Comparison of ENCODE assay signal across 10 cellular contexts in the genomic region with DNA sequence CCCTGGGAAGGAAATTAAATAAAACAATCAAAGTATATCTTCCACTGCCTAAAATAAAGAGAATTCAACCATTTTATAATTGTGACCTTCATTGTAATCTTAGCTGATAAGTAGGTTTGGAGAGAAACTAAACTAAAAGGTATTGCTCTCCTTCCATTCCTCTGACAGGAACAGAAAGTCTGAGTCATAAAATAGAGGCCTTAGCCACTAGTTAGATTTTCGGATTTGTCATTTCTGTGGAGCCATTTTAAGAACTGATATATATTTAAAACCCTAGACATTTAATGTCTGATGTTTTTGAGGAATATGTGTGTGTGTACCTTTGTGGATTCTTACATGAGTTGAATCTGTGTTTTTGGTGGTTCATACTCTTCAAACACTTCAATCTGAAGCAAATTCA. TPM values are rescaled to one million over a fixed set of nuclear protein-coding genes. Genes with fewer than 3 reads are reported as not detected.
A peak's percentile ranks its signal among the peaks of the same experiment; 100 is the strongest.
DNase-seq lines count a peak whose midpoint lies in the region; ATAC-seq, FAIRE-seq and TF ChIP-seq lines count a peak whose summit lies in the region.
"Had no signal": no experiment of that assay in that cellular context is flagged by ENCODE, and none has a peak within 500 bp of the region (broad histone marks: within the 10 kb centered on the region; RNA-seq: fewer than 3 reads in every experiment).

No MANE protein-coding gene starts in this region.

- intact Hi-C loops in sciatic nerve (cut with DNase I) = no loop called here

- H3K27ac ChIP-seq in A549 (peak overlapping the region in 1 of 2 experiments; percentile 3; a peak in 1 of 6 replicates), brain microvascular endothelial cell (peak overlapping the region; percentile 74)

- H3K4me2 ChIP-seq in A549 = peak overlapping the region; percentile 25; the same call in 1 of the 3 replicates

- FAIRE-seq in A549 (lab: Jason Lieb, UNC) = no peak

- no peak for TF ChIP-seq CTCF in A549 (IDR thresholded peaks at IDR 0.05)
- no peak for TF ChIP-seq CTCF in brain microvascular endothelial cell (IDR thresholded peaks at IDR 0.05; ENCODE audit: low read depth, low read length, missing control alignments)

- WGBS in A549 (ENCODE audit: missing lambda C conversion rate) = 30% methylated on average over 1 of the region's 1 CpG

- H3K9me3 ChIP-seq in A549 = no peaks in the 10 kb centered on the region

- H3K36me3 ChIP-seq in brain microvascular endothelial cell (replicated peaks) = no peaks in the 10 kb centered on the region

- DNase-seq in A549 (ENCODE audit: low read depth in 1 of 2, low spot score in 1 of 2) = no peak
- no peak for DNase-seq in brain microvascular endothelial cell
- DNase-seq in HT-29 (ENCODE audit: low spot score) = no peak
- DNase-seq in SIG-M5 (lab: John Stamatoyannopoulos, UW) = no peak
- DNase-seq in amygdala (lab: John Stamatoyannopoulos, UW) = no peak
- DNase-seq in sciatic nerve (ENCODE audit: low spot score) = no peak
- DNase-seq: DND-41 had no signal

- no peaks in the 10 kb centered on the region for H3K27me3 ChIP-seq in brain microvascular endothelial cell (replicated peaks)

- POLR2A ChIA-PET in A549 (lab: Yijun Ruan, JAX) = interaction anchor here (1.2 to 1.5 kb wide), 2 partner anchors 32 to 144 kb away, joined by 4 to 13 read pairs; partner anchors contain the start of gene ZFAND5

- TF ChIP-seq RAD21 in A549 (conservative IDR thresholded peaks at IDR 0.05 in 1 of 2, IDR thresholded peaks at IDR 0.05 in 1 of 2) = no peak

- CTCF ChIA-PET in A549 (lab: Yijun Ruan, JAX) = interaction anchor here (1.1 to 1.3 kb wide), 2 partner anchors 16 to 83 kb away, joined by 4 read pairs; no protein-coding TSS in a partner anchor

- TF ChIP-seq EP300 in A549 (IDR thresholded peaks at IDR 0.05) = no peak

- ATAC-seq in A549 (no peak), GM19397 (IDR thresholded peaks at IDR 0.05; ENCODE audit: unreplicated experiment) (peak; percentile 70), HG03280 (IDR thresholded peaks at IDR 0.05; ENCODE audit: unreplicated experiment) (peak; percentile 90), sciatic nerve (no peak)

- H3K4me3 ChIP-seq in A549 (no peak overlapping the region), brain microvascular endothelial cell (ENCODE audit: low read depth, low read length) (no peak overlapping the region)
- H3K4me3 ChIP-seq: lung had no signal

- TF ChIP-seq POLR2A in A549 (IDR thresholded peaks at IDR 0.05; ENCODE audit: low read length) = no peak

- H3K4me1 ChIP-seq in A549 = peaks cover 19% of the 10 kb centered on the region

- in situ Hi-C loops in brain microvascular endothelial cell (cut with HindIII; ENCODE audit: low pct_ligation_motif_present, low sequenced_read_pairs) = no loop called here

TF ChIP-seq in A549, 52 proteins besides CTCF, POLR2A, EP300 and RAD21:
- TF ChIP-seq NFE2L2 (conservative IDR thresholded peaks at IDR 0.05; ENCODE audit: low read length) (no peak), HOXA7 (CRISPR knock-in tag; IDR thresholded peaks at IDR 0.05) (no peak), ESRRA (IDR thresholded peaks at IDR 0.05; ENCODE audit: borderline replicate concordance, low read length) (no peak), HOXB5 (CRISPR knock-in tag; IDR thresholded peaks at IDR 0.05) (no peak), EHF (CRISPR knock-in tag; IDR thresholded peaks at IDR 0.05) (no peak), HDAC2 (IDR thresholded peaks at IDR 0.05) (no peak), CBX2 (IDR thresholded peaks at IDR 0.05; ENCODE audit: borderline replicate concordance, low read depth) (no peak), KDM1A (IDR thresholded peaks at IDR 0.05; ENCODE audit: low read depth) (no peak), ZC3H11A (IDR thresholded peaks at IDR 0.05) (no peak), FOSB (CRISPR knock-in tag; IDR thresholded peaks at IDR 0.05) (no peak), CBX8 (IDR thresholded peaks at IDR 0.05) (no peak), ELK1 (IDR thresholded peaks at IDR 0.05; ENCODE audit: low read depth, low read length) (no peak), NPAS2 (CRISPR knock-in tag; IDR thresholded peaks at IDR 0.05; ENCODE audit: borderline replicate concordance) (no peak), MAZ (IDR thresholded peaks at IDR 0.05; ENCODE audit: borderline replicate concordance, low read depth, low read length) (no peak), MAFK (IDR thresholded peaks at IDR 0.05; ENCODE audit: partially characterized antibody) (no peak), MYC (IDR thresholded peaks at IDR 0.05; ENCODE audit: borderline replicate concordance, low read length) (no peak)
- TF ChIP-seq, protein P1, sequence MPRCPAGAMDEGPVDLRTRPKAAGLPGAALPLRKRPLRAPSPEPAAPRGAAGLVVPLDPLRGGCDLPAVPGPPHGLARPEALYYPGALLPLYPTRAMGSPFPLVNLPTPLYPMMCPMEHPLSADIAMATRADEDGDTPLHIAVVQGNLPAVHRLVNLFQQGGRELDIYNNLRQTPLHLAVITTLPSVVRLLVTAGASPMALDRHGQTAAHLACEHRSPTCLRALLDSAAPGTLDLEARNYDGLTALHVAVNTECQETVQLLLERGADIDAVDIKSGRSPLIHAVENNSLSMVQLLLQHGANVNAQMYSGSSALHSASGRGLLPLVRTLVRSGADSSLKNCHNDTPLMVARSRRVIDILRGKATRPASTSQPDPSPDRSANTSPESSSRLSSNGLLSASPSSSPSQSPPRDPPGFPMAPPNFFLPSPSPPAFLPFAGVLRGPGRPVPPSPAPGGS (IDR thresholded peaks at IDR 0.05) = no peak

RNA-seq across cellular contexts. Expression of gene TMC1, which starts 11.8 kb away (rescaled TPM):
- 0.12 and 0.29 TPM in 2 replicates for polyA plus RNA-seq in A549 (2011; rRNA removed)
- 0.01 and 0.03 TPM in 2 replicates for polyA plus RNA-seq in A549 (2012; cell fraction: cytosol; rRNA removed)
- 0.04 TPM in 1 of 2 replicates, not detected in the other for polyA plus RNA-seq in A549 (2012; cell fraction: nucleus; rRNA removed)
- polyA plus RNA-seq in A549 (2017; fragmentation: RNase III; extraction: RNeasy Plus Mini Kit Qiagen cat#74134 plus additional on column Dnase treatment) = 0.01 to 0.18 TPM (median 0.17 TPM) in 3 replicates
- polyA minus RNA-seq in A549 (2011; rRNA and poly(A)+ RNA removed) = 0.12 and 0.49 TPM in 2 replicates
- total RNA-seq in HT-29 (2014; rRNA removed; shearing (Covaris generic)) = 0.26 and 0.53 TPM in 2 replicates
- 0.36 TPM for total RNA-seq in sciatic nerve

Comparison
In these comparisons a context has a peak if more than half of its experiments do, and no peak if none do; other contexts are left out.
1. ATAC-seq: peak in GM19397 (single experiment) and HG03280 (single experiment); none in A549 (0 of 2) and sciatic nerve (single experiment).